Comparison of ENCODE assay signal across 8 cellular contexts in the genomic region with DNA sequence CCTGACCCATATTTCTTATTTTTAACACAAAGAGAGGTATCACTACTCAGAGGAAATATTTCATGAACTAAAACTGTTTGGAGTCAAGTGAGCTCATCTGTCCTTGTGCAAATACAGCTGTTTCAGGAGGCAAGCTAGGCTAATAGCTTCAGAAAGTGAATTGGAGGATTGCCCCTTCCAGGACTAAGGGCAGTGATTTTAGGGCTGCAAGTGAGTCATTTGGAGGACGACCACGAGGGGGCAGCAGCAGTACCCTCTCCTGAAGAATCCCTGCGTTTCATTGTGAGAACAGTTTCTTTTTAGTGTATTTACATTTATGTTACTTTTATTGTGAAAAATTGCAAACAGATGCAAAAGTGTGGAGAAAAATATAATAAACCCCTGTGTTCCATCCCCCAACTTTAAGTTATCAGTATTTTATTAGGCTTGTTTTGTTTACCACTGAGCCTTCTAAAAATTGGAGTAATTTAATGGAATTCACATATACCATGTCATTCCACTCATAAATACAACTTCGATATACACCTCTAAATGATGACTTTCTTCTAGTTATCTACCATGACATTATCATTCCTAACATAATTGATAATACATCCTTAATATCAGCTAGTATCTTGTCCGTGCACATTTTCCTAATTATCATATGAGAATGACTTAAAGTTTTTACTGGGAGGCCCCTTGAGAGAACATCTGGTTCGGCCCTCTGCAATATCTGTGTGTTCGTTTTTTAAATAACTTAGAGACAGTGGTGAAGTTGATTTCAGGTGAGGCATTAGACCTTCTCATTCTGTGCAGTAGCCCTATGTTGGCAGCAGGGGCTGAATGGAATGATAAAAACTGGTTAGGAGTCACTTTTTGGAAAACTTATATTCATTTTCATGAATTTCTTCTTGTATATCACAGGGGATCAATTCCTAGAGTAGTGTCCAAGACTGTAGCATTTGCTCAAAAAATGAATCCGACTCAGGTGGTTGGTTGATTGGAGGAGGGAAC. TPM values are rescaled to one million over a fixed set of nuclear protein-coding genes. Genes with fewer than 3 reads are reported as not detected.
DNase-seq lines count a peak whose midpoint lies in the region; ATAC-seq, FAIRE-seq and TF ChIP-seq lines count a peak whose summit lies in the region.

No MANE protein-coding gene starts in this region.

- POLR2A ChIA-PET in WTC11 (lab: Charles Lee): no interaction called here

- ATAC-seq in WTC11 (peak; percentile 88), GM19035 (IDR thresholded peaks at IDR 0.05; ENCODE audit: unreplicated experiment) (no peak)

- peaks cover 19% of the 10 kb centered on the region for H3K36me3 ChIP-seq in bronchial epithelial cell (ENCODE audit: control insufficient read depth, insufficient read depth, low read length)

- FAIRE-seq in bronchial epithelial cell (lab: Jason Lieb, UNC): no peak

- no peak overlapping the region for H3K27ac Mint-ChIP-seq in WTC11

- no peaks in the 10 kb centered on the region for H3K27me3 ChIP-seq in bronchial epithelial cell (ENCODE audit: control insufficient read depth, insufficient read depth, low read length)

- in situ Hi-C loops in GM13977 (cut with MboI; ENCODE audit: low pct_unique_long_range_greater_than_20kb, low sequenced_read_pairs, unreplicated experiment): no loop called here

- TF ChIP-seq CTCF in GM13977 (IDR thresholded peaks at IDR 0.05; ENCODE audit: extremely low read depth, insufficient read depth, missing control alignments): peak; percentile 84
- peak; percentile 78 for TF ChIP-seq CTCF in WTC11 (IDR thresholded peaks at IDR 0.05)
- peak; percentile 78 for TF ChIP-seq CTCF in bronchial epithelial cell (IDR thresholded peaks at IDR 0.05; ENCODE audit: insufficient read depth, low read length, severe bottlenecking)

- DNase-seq in A172 (ENCODE audit: low spot score) (peak; percentile 69), GM13977 (ENCODE audit: low spot score) (peak; percentile 84), NCI-H2081 treated with DMSO at 0.1 percent for 48 hours (lab: John Stamatoyannopoulos, UW) (peak; percentile 12), WTC11 (ENCODE audit: low spot score) (peak; percentile 86), bronchial epithelial cell (ENCODE audit: low read depth) (peak; percentile 59), islet precursor cell (peak; percentile 89)
- peak; percentile 55 to 75 (median 64) for DNase-seq in stimulated activated CD4-positive, alpha-beta T cell treated with anti-CD3 and anti-CD28 coated beads, Interleukin-1b, Interleukin-23, amount 100 ng/mL, for 24 hours (ENCODE audit: low read depth in 4 of 4, low spot score in 1 of 4)

- no peaks in the 10 kb centered on the region for H3K27me3 Mint-ChIP-seq in WTC11 (ENCODE audit: low read depth)

- H3K9me3 Mint-ChIP-seq in WTC11: no peaks in the 10 kb centered on the region

- peaks cover 72% of the 10 kb centered on the region for H3K36me3 Mint-ChIP-seq in WTC11

- CTCF ChIA-PET in WTC11 (lab: Charles Lee): interaction anchor here (0.5 to 1.5 kb wide), 22 partner anchors 8 to 404 kb away, joined by 3 to 41 read pairs (median 4); a partner anchor contains a TSS

- H3K4me1 Mint-ChIP-seq in WTC11: no peaks in the 10 kb centered on the region

- H3K4me3 ChIP-seq in bronchial epithelial cell (ENCODE audit: low read depth, low read length): no peak overlapping the region

- H3K4me3 Mint-ChIP-seq in WTC11: no peak overlapping the region

TF ChIP-seq in WTC11, 78 proteins besides CTCF, POLR2A, EP300 and RAD21:
- no peak for TF ChIP-seq CREM (CRISPR knock-in tag; IDR thresholded peaks at IDR 0.05)
TF ChIP-seq in WTC11: peak in this region for 0.

RNA-seq across cellular contexts. Expression of a gene that starts 13.7 kb away (rescaled TPM):
- total RNA-seq in A172 (2014; rRNA removed; shearing (Covaris generic)): 3.9 and 4.5 TPM in 2 replicates
- total RNA-seq in WTC11 (2021) (10.3 to 12.7 TPM (median 10.4 TPM) in 3 replicates), bronchial epithelial cell (3.4 and 5.1 TPM in 2 replicates)

RNA-seq across cellular contexts. Expression of a gene that starts 19.9 kb away (rescaled TPM):
- total RNA-seq in A172 (2014; rRNA removed; shearing (Covaris generic)): 0.10 and 0.12 TPM in 2 replicates
- total RNA-seq in WTC11 (2021) (0.09 TPM in 2 of 3 replicates, not detected in the other), bronchial epithelial cell (not detected in 2 replicates)

RNA-seq across cellular contexts. Expression of a gene that starts 35.8 kb away (rescaled TPM):
- 18.0 and 20.1 TPM in 2 replicates for total RNA-seq in A172 (2014; rRNA removed; shearing (Covaris generic))
- total RNA-seq in WTC11 (2021): 23.6 to 26.4 TPM (median 23.7 TPM) in 3 replicates
- total RNA-seq in bronchial epithelial cell: 30.1 and 54.0 TPM in 2 replicates

Comparison
In these comparisons a context has a peak if more than half of its experiments do, and no peak if none do; other contexts are left out.
1. DNase-seq: peak in every context shown above with its lines; median percentile 89 in islet precursor cell; 86 in WTC11; 84 in GM13977; 69 in A172; 64 in stimulated activated CD4-positive, alpha-beta T cell treated with anti-CD3 and anti-CD28 coated beads, Interleukin-1b, Interleukin-23, amount 100 ng/mL, for 24 hours; 59 in bronchial epithelial cell; 12 in NCI-H2081 treated with DMSO at 0.1 percent for 48 hours.